Comparison of ENCODE assay signal across 1 cellular context in genomic region chr16:10641953-10642949, GRCh38.
TF ChIP-seq lines count a peak whose summit lies in the region.

No MANE protein-coding gene starts in this region.

TF ChIP-seq in HepG2, 621 proteins besides CTCF, POLR2A, EP300 and RAD21 (continued from another document and continues in another):
- TF ChIP-seq ZBTB25 (CRISPR knock-in tag; IDR thresholded peaks at IDR 0.05) (peak; percentile 71), ZFYVE20 (CRISPR knock-in tag; IDR thresholded peaks at IDR 0.05; ENCODE audit: borderline replicate concordance, low read depth) (no peak), HNRNPUL1 (IDR thresholded peaks at IDR 0.05; ENCODE audit: low read depth, low read length) (no peak), BCL3 (CRISPR knock-in tag; IDR thresholded peaks at IDR 0.05) (peak; percentile 70; the same call in 1 of the 2 replicates), ARID2 (CRISPR knock-in tag; IDR thresholded peaks at IDR 0.05; ENCODE audit: borderline replicate concordance) (0 out of 2 replicates have a peak, but pooled peaks have one; percentile 37), PCBP2 (optimal IDR thresholded peaks at IDR 0.05; ENCODE audit: low read depth, low read length, poor library complexity, severe bottlenecking) (no peak), REXO4 (CRISPR knock-in tag; IDR thresholded peaks at IDR 0.05; ENCODE audit: borderline replicate concordance) (no peak), RARG (CRISPR knock-in tag; IDR thresholded peaks at IDR 0.05; ENCODE audit: low read depth) (no peak), ZNF724P (CRISPR knock-in tag; IDR thresholded peaks at IDR 0.05; ENCODE audit: borderline replicate concordance) (no peak), ZNF337 (CRISPR knock-in tag; IDR thresholded peaks at IDR 0.05; ENCODE audit: borderline replicate concordance, low read depth) (no peak), ZNF160 (CRISPR knock-in tag; IDR thresholded peaks at IDR 0.05) (peak; percentile 41; the same call in 1 of the 2 replicates), NFATC3 (CRISPR knock-in tag; IDR thresholded peaks at IDR 0.05) (no peak), BCL6 (CRISPR knock-in tag; IDR thresholded peaks at IDR 0.05) (peak; percentile 74), ZNF777 (CRISPR knock-in tag; IDR thresholded peaks at IDR 0.05) (no peak), ZNF276 (CRISPR knock-in tag; IDR thresholded peaks at IDR 0.05; ENCODE audit: low read depth) (no peak), ETV5 (CRISPR knock-in tag; IDR thresholded peaks at IDR 0.05; ENCODE audit: borderline replicate concordance) (0 out of 2 replicates have a peak, but pooled peaks have one; percentile 29), GTF2F1 (IDR thresholded peaks at IDR 0.05; ENCODE audit: low read length) (no peak), GFI1 (CRISPR knock-in tag; IDR thresholded peaks at IDR 0.05; ENCODE audit: borderline replicate concordance) (peak; percentile 77), MXD1 (CRISPR knock-in tag; IDR thresholded peaks at IDR 0.05) (no peak; the same call in 1 of the 2 replicates), ZNF350 (CRISPR knock-in tag; IDR thresholded peaks at IDR 0.05; ENCODE audit: borderline replicate concordance, low read depth) (peak; percentile 24; the same call in 1 of the 2 replicates), NFKBIZ (CRISPR knock-in tag; IDR thresholded peaks at IDR 0.05) (peak; percentile 77; the same call in 1 of the 2 replicates), ZNF605 (CRISPR knock-in tag; IDR thresholded peaks at IDR 0.05) (no peak; the same call in 1 of the 2 replicates), ISL2 (CRISPR knock-in tag; IDR thresholded peaks at IDR 0.05) (peak; percentile 80; the same call in 1 of the 2 replicates), NFKB2 (CRISPR knock-in tag; IDR thresholded peaks at IDR 0.05; ENCODE audit: borderline replicate concordance) (no peak; the same call in 1 of the 2 replicates), PHF21A (CRISPR knock-in tag; IDR thresholded peaks at IDR 0.05) (peak; percentile 60; the same call in 1 of the 2 replicates), ZNF710 (CRISPR knock-in tag; IDR thresholded peaks at IDR 0.05; ENCODE audit: borderline replicate concordance) (peak; percentile 56; the same call in 1 of the 2 replicates), ZNF512B (CRISPR knock-in tag; IDR thresholded peaks at IDR 0.05; ENCODE audit: borderline replicate concordance) (0 out of 2 replicates have a peak, but pooled peaks have one; percentile 8), ZNF34 (CRISPR knock-in tag; IDR thresholded peaks at IDR 0.05; ENCODE audit: borderline replicate concordance) (no peak), KAT2B (IDR thresholded peaks at IDR 0.05; ENCODE audit: borderline replicate concordance, low read depth, low read length) (no peak), NCOA1 (CRISPR knock-in tag; IDR thresholded peaks at IDR 0.05) (no peak), HMG20A (CRISPR knock-in tag; IDR thresholded peaks at IDR 0.05; ENCODE audit: borderline replicate concordance) (peak; percentile 65; the same call in 1 of the 2 replicates), RARA (CRISPR knock-in tag; IDR thresholded peaks at IDR 0.05) (peak; percentile 70), TEAD3 (CRISPR knock-in tag; optimal IDR thresholded peaks at IDR 0.05; ENCODE audit: borderline replicate concordance) (peak; percentile 41), ZNF142 (CRISPR knock-in tag; IDR thresholded peaks at IDR 0.05) (no peak), ZNF619 (CRISPR knock-in tag; IDR thresholded peaks at IDR 0.05) (peak; percentile 82; the same call in 1 of the 2 replicates), ZUFSP (CRISPR knock-in tag; IDR thresholded peaks at IDR 0.05; ENCODE audit: borderline replicate concordance) (no peak), KDM1A (CRISPR knock-in tag; IDR thresholded peaks at IDR 0.05) (0 out of 2 replicates have a peak, but pooled peaks have one; percentile 24), CCAR2 (optimal IDR thresholded peaks at IDR 0.05; ENCODE audit: low read depth, low read length) (peak; percentile 41), YEATS2 (CRISPR knock-in tag; IDR thresholded peaks at IDR 0.05; ENCODE audit: borderline replicate concordance) (no peak), CHCHD3 (CRISPR knock-in tag; IDR thresholded peaks at IDR 0.05) (no peak), IRF1 (CRISPR knock-in tag; IDR thresholded peaks at IDR 0.05; ENCODE audit: low read depth) (no peak), ZNF747 (CRISPR knock-in tag; IDR thresholded peaks at IDR 0.05; ENCODE audit: borderline replicate concordance) (peak; percentile 72), THAP11 (CRISPR knock-in tag; IDR thresholded peaks at IDR 0.05) (no peak; the same call in 1 of the 2 replicates)
